In the genomic region with DNA sequence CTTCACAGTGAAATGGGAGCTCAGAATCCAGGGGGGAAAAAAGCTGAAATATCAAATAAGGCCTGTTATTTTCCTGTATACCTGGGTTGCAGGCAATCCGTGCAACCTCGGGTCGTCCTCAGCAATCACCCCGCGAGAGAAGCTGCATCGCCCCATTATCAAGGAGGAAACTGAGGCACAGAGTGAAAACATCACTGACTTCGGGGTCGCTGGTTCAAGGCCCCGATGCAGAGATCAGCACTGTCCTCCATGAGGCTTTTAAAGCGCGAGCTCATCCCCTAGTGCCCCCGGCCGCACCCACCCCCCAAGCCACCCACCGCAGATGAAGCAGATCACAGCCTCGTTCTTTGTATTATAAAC, we compare ENCODE assay signal across 28 cellular contexts.
"Had no signal": no experiment of that assay in that cellular context is flagged by ENCODE, and none has a peak within 500 bp of the region (broad histone marks: within the 10 kb centered on the region; RNA-seq: fewer than 3 reads in every experiment).

No MANE protein-coding gene starts in this region.

- H3K27ac ChIP-seq: left lung, neural progenitor cell, ovary, prostate gland, skin epidermis, suprapubic skin, thoracic aorta, tibial artery, upper lobe of right lung had no signal

- ATAC-seq: left colon; left lung; natural killer cell; right cardiac atrium; sciatic nerve; stimulated activated effector memory CD8-positive, alpha-beta T cell treated with anti-CD3 and anti-CD28 coated beads, Interleukin-12 subunit alpha, Interleukin-12 subunit beta, amount 100 ng/mL, for 72 hours; stimulated activated naive CD8-positive, alpha-beta T cell treated with anti-CD3 and anti-CD28 coated beads, Interleukin-15, Interleukin-2, amounts not matched to agents 100 U/mL and 50 U/mL, for 24 hours; upper lobe of right lung had no signal

- H3K4me3 Mint-ChIP-seq: mesothelial cell of epicardium; naive B cell; natural killer cell; nephron progenitor cell; neural progenitor cell; stimulated activated effector memory CD8-positive, alpha-beta T cell treated with anti-CD3 and anti-CD28 coated beads, Interleukin-12 subunit alpha, Interleukin-12 subunit beta, amount 100 ng/mL, for 72 hours had no signal

- H3K4me1 ChIP-seq: neural progenitor cell had no signal

- H3K9me3 Mint-ChIP-seq: mesothelial cell of epicardium; naive B cell; natural killer cell; nephron progenitor cell; neural progenitor cell; stimulated activated effector memory CD8-positive, alpha-beta T cell treated with anti-CD3 and anti-CD28 coated beads, Interleukin-12 subunit alpha, Interleukin-12 subunit beta, amount 100 ng/mL, for 72 hours had no signal

- FAIRE-seq: keratinocyte, urothelium cell line had no signal

- H3K9me3 ChIP-seq: left lung, neutrophil, ovary, prostate gland, suprapubic skin, thoracic aorta, tibial artery, upper lobe of right lung had no signal

- H3K36me3 ChIP-seq: neural progenitor cell, ovary, prostate gland had no signal

- H3K4me3 ChIP-seq: left lung, lung, neural progenitor cell, ovary, prostate gland, skin epidermis, suprapubic skin, thoracic aorta, tibial artery, upper lobe of right lung had no signal

- H3K9ac ChIP-seq: neural progenitor cell had no signal

- H3K36me3 Mint-ChIP-seq: mesothelial cell of epicardium had no signal

- DNase-seq: head of caudate nucleus; hippocampal formation; left colon; naive B cell; natural killer cell; nephron progenitor cell; occipital lobe; ovary; retina; right cardiac atrium; stimulated activated CD4-positive, alpha-beta T cell treated with anti-CD3 and anti-CD28 coated beads, Interleukin-4, amount 100 ng/mL, for 24 hours; stimulated activated naive CD8-positive, alpha-beta T cell treated with anti-CD3 and anti-CD28 coated beads, Interleukin-15, Interleukin-2, amounts not matched to agents 100 U/mL and 50 U/mL, for 24 hours; tibial artery; trophoblast cell; upper lobe of right lung had no signal

- H3K27ac Mint-ChIP-seq: mesothelial cell of epicardium; nephron progenitor cell; neural progenitor cell; stimulated activated effector memory CD8-positive, alpha-beta T cell treated with anti-CD3 and anti-CD28 coated beads, Interleukin-12 subunit alpha, Interleukin-12 subunit beta, amount 100 ng/mL, for 72 hours had no signal

- H3K27me3 ChIP-seq: neural progenitor cell, ovary, suprapubic skin, tibial artery, upper lobe of right lung had no signal
